In the genomic region with DNA sequence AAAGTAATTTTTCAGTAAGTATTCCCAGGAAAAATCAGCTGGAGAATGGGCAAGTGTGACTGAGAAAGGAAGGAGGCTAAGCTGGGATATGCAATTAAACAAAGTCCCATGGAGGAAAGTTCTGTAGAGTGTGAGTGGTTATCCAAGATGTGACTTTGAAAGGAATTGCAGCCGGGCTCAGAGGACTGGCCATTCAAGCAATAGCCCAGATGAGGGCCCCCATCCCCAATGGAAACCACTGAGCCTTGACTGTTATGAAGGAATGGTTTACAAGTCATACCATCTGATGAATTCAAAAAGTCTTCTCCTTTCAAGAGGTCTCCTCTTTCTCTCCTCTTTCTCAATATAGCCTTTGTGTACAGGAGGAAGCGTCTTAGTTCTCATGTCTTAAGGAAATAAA, we compare ENCODE assay signal across 37 cellular contexts. TPM values are rescaled to one million over a fixed set of nuclear protein-coding genes. Genes with fewer than 3 reads are reported as not detected.
"Had no signal": no experiment of that assay in that cellular context is flagged by ENCODE, and none has a peak within 500 bp of the region (broad histone marks: within the 10 kb centered on the region; RNA-seq: fewer than 3 reads in every experiment).

No MANE protein-coding gene starts in this region.

- ATAC-seq: activated CD8-positive, alpha-beta memory T cell treated with anti-CD3 and anti-CD28 coated beads, Interleukin-2, amount 10 ng/mL, durations not matched to agents 7 days and 5 days; activated naive CD4-positive, alpha-beta T cell treated with anti-CD3 and anti-CD28 coated beads, Interleukin-2, amount 50 U/mL, for 72 hours; activated T-cell treated with anti-CD3 and anti-CD28 coated beads, Interleukin-2, amount 50 U/mL, for 72 hours; activated T-helper 17 cell treated with anti-CD3 and anti-CD28 coated beads, Interleukin-2, amount 50 U/mL, for 72 hours; body of pancreas; Right ventricle myocardium inferior had no signal

- H3K4me3 ChIP-seq: adrenal gland, body of pancreas, breast epithelium, PC-9 had no signal

- H3K9me3 ChIP-seq: adrenal gland, body of pancreas had no signal

- H3K9me3 Mint-ChIP-seq: activated CD4-positive, alpha-beta memory T cell treated with anti-CD3 and anti-CD28 coated beads, Interleukin-2, amount 10 ng/mL, durations not matched to agents 7 days and 5 days; activated naive CD4-positive, alpha-beta T cell treated with anti-CD3 and anti-CD28 coated beads, Interleukin-2, amount 50 U/mL, for 72 hours; activated T-cell treated with anti-CD3 and anti-CD28 coated beads, Interleukin-2, amount 50 U/mL, for 72 hours; activated T-helper 17 cell treated with anti-CD3 and anti-CD28 coated beads, Interleukin-2, amount 50 U/mL, for 72 hours had no signal

- H3K27me3 ChIP-seq: adrenal gland, body of pancreas, breast epithelium had no signal

- H3K27ac Mint-ChIP-seq: activated CD4-positive, alpha-beta memory T cell treated with anti-CD3 and anti-CD28 coated beads, Interleukin-2, amount 10 ng/mL, durations not matched to agents 7 days and 5 days; activated CD8-positive, alpha-beta memory T cell treated with anti-CD3 and anti-CD28 coated beads, Interleukin-2, amount 10 ng/mL, durations not matched to agents 7 days and 5 days; activated naive CD4-positive, alpha-beta T cell treated with anti-CD3 and anti-CD28 coated beads, Interleukin-2, amount 50 U/mL, for 72 hours; activated T-cell treated with anti-CD3 and anti-CD28 coated beads, Interleukin-2, amount 50 U/mL, for 72 hours; activated T-helper 17 cell treated with anti-CD3 and anti-CD28 coated beads, Interleukin-2, amount 50 U/mL, for 72 hours had no signal

- H3K4me3 Mint-ChIP-seq: activated CD4-positive, alpha-beta memory T cell treated with anti-CD3 and anti-CD28 coated beads, Interleukin-2, amount 10 ng/mL, durations not matched to agents 7 days and 5 days; activated CD8-positive, alpha-beta memory T cell treated with anti-CD3 and anti-CD28 coated beads, Interleukin-2, amount 10 ng/mL, durations not matched to agents 7 days and 5 days; activated T-cell treated with anti-CD3 and anti-CD28 coated beads, Interleukin-2, amount 50 U/mL, for 72 hours; activated T-helper 17 cell treated with anti-CD3 and anti-CD28 coated beads, Interleukin-2, amount 50 U/mL, for 72 hours had no signal

- DNase-seq: activated CD4-positive, alpha-beta memory T cell treated with anti-CD3 and anti-CD28 coated beads, Interleukin-2, amount 10 ng/mL, durations not matched to agents 7 days and 5 days; activated CD4-positive, alpha-beta T cell treated with anti-CD3 and anti-CD28 coated beads for 1 hour; activated CD4-positive, alpha-beta T cell treated with anti-CD3 and anti-CD28 coated beads for 48 hours; activated CD4-positive, CD25-positive, alpha-beta regulatory T cell; activated CD8-positive, alpha-beta memory T cell treated with anti-CD3 and anti-CD28 coated beads for 24 hours; activated CD8-positive, alpha-beta memory T cell treated with anti-CD3 and anti-CD28 coated beads, Interleukin-2, amount 10 ng/mL, durations not matched to agents 7 days and 5 days; activated CD8-positive, alpha-beta memory T cell treated with anti-CD3 and anti-CD28 coated beads, Interleukin-2, amount 50 U/mL, for 48 hours; activated effector memory CD4-positive, alpha-beta T cell treated with anti-CD3 and anti-CD28 coated beads, Interleukin-2, amount 50 U/mL, for 16 hours; activated naive CD4-positive, alpha-beta T cell treated with Interleukin-2 at 50 U/mL for 16 hours; activated T-cell treated with anti-CD3 and anti-CD28 coated beads, Interleukin-2, amount 50 U/mL, for 72 hours; adrenal gland; body of pancreas; Karpas-422; KBM-7; NCI-H1105; NCI-H1417 treated with DMSO at 0.1 percent for 48 hours; NCI-H187 treated with DMSO at 0.1 percent for 48 hours; NCI-H2081; NCI-H2171 treated with DMSO at 0.1 percent for 48 hours; NCI-H226; NCI-H446 treated with DMSO at 0.1 percent for 48 hours; NCI-H524; NCI-H69; NK-92 treated with Interleukin-12 subunit alpha and Interleukin-12 subunit beta, amount 100 ng/mL, for 24 hours; PC-9; SIG-M5; SW 1271; T-helper 1 cell; T-helper 2 cell; T-helper 9 cell had no signal

- H2AFZ ChIP-seq: PC-9 had no signal

- H3K36me3 ChIP-seq: adrenal gland, breast epithelium had no signal

- H3K27ac ChIP-seq: adrenal gland, body of pancreas, breast epithelium, PC-9, RWPE1, VCaP had no signal

- H3K4me2 ChIP-seq: PC-9 had no signal

- H3K4me1 Mint-ChIP-seq: activated CD4-positive, alpha-beta memory T cell treated with anti-CD3 and anti-CD28 coated beads, Interleukin-2, amount 10 ng/mL, durations not matched to agents 7 days and 5 days; activated T-helper 17 cell treated with anti-CD3 and anti-CD28 coated beads, Interleukin-2, amount 50 U/mL, for 72 hours had no signal

- H3K4me1 ChIP-seq: adrenal gland, body of pancreas, breast epithelium had no signal

RNA-seq across cellular contexts. Expression of a gene that starts 6.5 kb away (rescaled TPM):
- total RNA-seq: OCI-LY7 had no signal
